In the genomic region with DNA sequence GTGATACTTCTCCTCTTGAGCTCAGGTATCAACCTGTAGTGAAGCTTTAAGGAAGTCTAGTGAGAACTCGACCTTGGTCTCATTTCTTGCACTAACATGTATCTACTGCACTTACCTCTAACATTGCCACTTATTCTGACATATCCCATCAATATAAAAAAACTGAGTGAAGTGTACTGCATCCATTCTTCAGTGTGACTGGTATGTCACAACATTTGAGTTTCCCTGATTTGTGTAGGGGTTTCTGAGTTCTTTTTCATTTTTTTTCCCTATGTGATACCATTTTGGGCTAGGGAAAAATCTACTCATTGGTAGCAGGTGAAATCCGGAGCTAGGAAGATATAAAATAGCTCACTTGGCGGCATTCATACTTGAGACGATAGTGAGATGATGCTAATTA, we compare ENCODE assay signal across 24 cellular contexts.
"Had no signal": no experiment of that assay in that cellular context is flagged by ENCODE, and none has a peak within 500 bp of the region (broad histone marks: within the 10 kb centered on the region; RNA-seq: fewer than 3 reads in every experiment).

No MANE protein-coding gene starts in this region.

- H3K9me3 ChIP-seq: suprapubic skin, testis, thoracic aorta, thyroid gland, tibial artery, transverse colon, upper lobe of left lung, upper lobe of right lung, uterus, vagina had no signal

- H3K36me3 ChIP-seq: stomach, suprapubic skin, thoracic aorta, thyroid gland, tibial artery, tibial nerve, transverse colon, upper lobe of left lung, upper lobe of right lung, uterus, vagina had no signal

- H3K4me3 ChIP-seq: stomach, suprapubic skin, testis, thoracic aorta, thyroid gland, tibial artery, tibial nerve, transverse colon, upper lobe of left lung, upper lobe of right lung, uterus, vagina had no signal

- H3K27me3 ChIP-seq: stomach, suprapubic skin, testis, thyroid gland, tibial artery, tibial nerve, transverse colon, upper lobe of left lung, upper lobe of right lung, uterus, vagina had no signal

- H3K27ac ChIP-seq: stomach, suprapubic skin, testis, thoracic aorta, thyroid gland, tibial artery, tibial nerve, transverse colon, upper lobe of left lung, upper lobe of right lung, uterus, vagina had no signal

- DNase-seq: stimulated activated CD4-positive, alpha-beta T cell treated with anti-CD3 and anti-CD28 coated beads, Interleukin-2, amount 100 ng/mL, for 48 hours; stimulated activated CD4-positive, alpha-beta T cell treated with anti-CD3 and anti-CD28 coated beads, Interleukin-4, amount 100 ng/mL, for 1 hour; stimulated activated CD4-positive, alpha-beta T cell treated with anti-CD3 and anti-CD28 coated beads, Interleukin-4, amount 100 ng/mL, for 24 hours; stimulated activated CD4-positive, alpha-beta T cell treated with anti-CD3 and anti-CD28 coated beads, Interleukin-4, amount 100 ng/mL, for 4 hours; stimulated activated CD8-positive, alpha-beta memory T cell treated with anti-CD3 and anti-CD28 coated beads, Interleukin-4, amount 100 ng/mL, for 48 hours; stimulated activated naive B cell treated with anti-CD40 and anti-IgM and Interleukin-4, amounts not matched to agents 10 μg/mL and 1 μg/mL and 100 μg/mL, for 72 hours; stimulated activated naive CD4-positive, alpha-beta T cell; stimulated activated naive CD4-positive, alpha-beta T cell treated with Interleukin-2 at 50 U/mL for 16 hours; stimulated activated naive CD8-positive, alpha-beta T cell treated with anti-CD3 and anti-CD28 coated beads, Interleukin-15, amount 100 ng/mL, for 72 hours; stimulated activated naive CD8-positive, alpha-beta T cell treated with anti-CD3 and anti-CD28 coated beads, Interleukin-15, Interleukin-2, amounts not matched to agents 100 U/mL and 50 U/mL, for 24 hours; stomach; substantia nigra; testis; thyroid gland; tibial artery; transverse colon; trophoblast cell; upper lobe of left lung; upper lobe of right lung; uterus had no signal
